ENCODE assay signal across 10 cellular contexts in genomic region chr15:51759557-51760070, GRCh38. TPM values are rescaled to one million over a fixed set of nuclear protein-coding genes. Genes with fewer than 3 reads are reported as not detected.
DNase-seq lines count a peak whose midpoint lies in the region; ATAC-seq and TF ChIP-seq lines count a peak whose summit lies in the region.
"Had no signal": no experiment of that assay in that cellular context is flagged by ENCODE, and none has a peak within 500 bp of the region (broad histone marks: within the 10 kb centered on the region; RNA-seq: fewer than 3 reads in every experiment).

No MANE protein-coding gene starts in this region.

- in situ Hi-C loops in astrocyte of the cerebellum (cut with HindIII; ENCODE audit: low sequenced_read_pairs), result loop anchor here (25.0 kb wide), 1 partner anchor 97 kb away; no protein-coding TSS in a partner anchor

- peak; percentile 38 for TF ChIP-seq CTCF in astrocyte of the cerebellum (IDR thresholded peaks at IDR 0.05; ENCODE audit: low read depth, low read length, missing control alignments)
- TF ChIP-seq CTCF in lower lobe of right lung (IDR thresholded peaks at IDR 0.05), result no peak

- ATAC-seq in lower lobe of right lung, result peak; percentile 74 to 79
- ATAC-seq in HG03565 (IDR thresholded peaks at IDR 0.05; ENCODE audit: unreplicated experiment), result no peak
- ATAC-seq in GM19035 (IDR thresholded peaks at IDR 0.05; ENCODE audit: unreplicated experiment), result no peak

- H3K4me3 ChIP-seq in astrocyte of the cerebellum (ENCODE audit: low read depth, low read length) (no peak overlapping the region), lower lobe of right lung (no peak overlapping the region)
- H3K4me3 ChIP-seq: right lobe of liver had no signal

- intact Hi-C loops in lower lobe of right lung (cut with DNase I), result no loop called here

- no peaks in the 10 kb centered on the region for H3K36me3 ChIP-seq in lower lobe of right lung
- H3K36me3 ChIP-seq: right lobe of liver had no signal

- peaks cover 20% of the 10 kb centered on the region for H3K4me1 ChIP-seq in lower lobe of right lung
- H3K4me1 ChIP-seq: right lobe of liver had no signal

- H3K9me3 ChIP-seq in lower lobe of right lung, result no peaks in the 10 kb centered on the region
- H3K9me3 ChIP-seq: right lobe of liver had no signal

- DNase-seq in DMS 273 (lab: John Stamatoyannopoulos, UW; ENCODE audit: unreplicated experiment), result peak; percentile 61
- peak; percentile 48 for DNase-seq in HuH-7 (ENCODE audit: low spot score)
- peak; percentile 92 for DNase-seq in astrocyte of the cerebellum (ENCODE audit: low read depth)
- DNase-seq in lower lobe of right lung, result peak; percentile 62
- no peak for DNase-seq in activated CD8-positive, alpha-beta memory T cell treated with anti-CD3 and anti-CD28 coated beads, Interleukin-2, amount 50 U/mL, for 48 hours
- no peak for DNase-seq in activated CD4-positive, alpha-beta T cell treated with anti-CD3 and anti-CD28 coated beads for 1 hour
- DNase-seq: activated naive CD8-positive, alpha-beta T cell treated with anti-CD3 and anti-CD28 coated beads, Interleukin-2, amount 10 ng/mL, durations not matched to agents 7 days and 5 days; right lobe of liver had no signal

- no peak overlapping the region for H3K27ac ChIP-seq in lower lobe of right lung
- H3K27ac ChIP-seq: right lobe of liver had no signal

- H3K27me3 ChIP-seq in lower lobe of right lung (ENCODE audit: low read depth), result no peaks in the 10 kb centered on the region
- H3K27me3 ChIP-seq: right lobe of liver had no signal

RNA-seq across cellular contexts. Expression of gene TMOD2, which starts 8.2 kb away (rescaled TPM):
- total RNA-seq in lower lobe of right lung, result 14.7 TPM

RNA-seq across cellular contexts. Expression of gene LYSMD2, which starts 22.2 kb away (rescaled TPM):
- total RNA-seq in lower lobe of right lung, result 22.2 TPM

Comparison
In these comparisons a context has a peak if more than half of its experiments do, and no peak if none do; other contexts are left out.
1. DNase-seq: peak in DMS 273 (single experiment), HuH-7 (single experiment), astrocyte of the cerebellum (single experiment) and lower lobe of right lung (single experiment); none in activated CD8-positive, alpha-beta memory T cell treated with anti-CD3 and anti-CD28 coated beads, Interleukin-2, amount 50 U/mL, for 48 hours (single experiment) and activated CD4-positive, alpha-beta T cell treated with anti-CD3 and anti-CD28 coated beads for 1 hour (single experiment).
2. ATAC-seq: peak in lower lobe of right lung (2 of 2); none in HG03565 (single experiment) and GM19035 (single experiment).